In genomic region chr3:99468918-99469317, GRCh38 we compare ENCODE assay signal across 28 cellular contexts.
"Had no signal": no experiment of that assay in that cellular context is flagged by ENCODE, and none has a peak within 500 bp of the region (broad histone marks: within the 10 kb centered on the region; RNA-seq: fewer than 3 reads in every experiment).

No MANE protein-coding gene starts in this region.

- H3K4me1 Mint-ChIP-seq: activated naive CD8-positive, alpha-beta T cell treated with anti-CD3 and anti-CD28 coated beads, Interleukin-2, amount 10 ng/mL, durations not matched to agents 7 days and 5 days; stimulated activated effector memory CD8-positive, alpha-beta T cell treated with anti-CD3 and anti-CD28 coated beads, Interleukin-12 subunit alpha, Interleukin-12 subunit beta, amount 100 ng/mL, for 72 hours had no signal

- H3K4me3 ChIP-seq: coronary artery, dorsolateral prefrontal cortex, left lung, lung, mucosa of descending colon, skin epidermis, thoracic aorta had no signal

- H3K9me3 ChIP-seq: left lung, mucosa of descending colon, thoracic aorta had no signal

- H3K9me3 Mint-ChIP-seq: activated naive CD4-positive, alpha-beta T cell treated with anti-CD3 and anti-CD28 coated beads for 36 hours; activated naive CD8-positive, alpha-beta T cell treated with anti-CD3 and anti-CD28 coated beads, Interleukin-2, amount 10 ng/mL, durations not matched to agents 7 days and 5 days; activated T-helper 1 cell treated with anti-CD3 and anti-CD28 coated beads, Interleukin-12 subunit alpha, Interleukin-12 subunit beta, Interleukin-2, Interleukin-4 antibody, amounts not matched to agents 30 ng/mL and 10 ng/mL and 1 ng/mL, durations not matched to agents 14 hours and 24 hours and 36 hours; stimulated activated naive CD8-positive, alpha-beta T cell treated with anti-CD3 and anti-CD28 coated beads, Interleukin-15, Interleukin-2, amounts not matched to agents 100 ng/mL and 50 ng/mL, for 24 hours; T-helper 1 cell treated with Interleukin-12 subunit alpha and Interleukin-12 subunit beta and Interleukin-4 antibody, amounts not matched to agents 30 μg/mL and 1 μg/mL, for 36 hours had no signal

- ATAC-seq: left lung; mucosa of descending colon; natural killer cell treated with Interleukin-12 subunit alpha and Interleukin-12 subunit beta and Interleukin-15 and Interleukin-18, amount 100 ng/mL, for 72 hours; sciatic nerve; stimulated activated effector memory CD8-positive, alpha-beta T cell treated with anti-CD3 and anti-CD28 coated beads, Interleukin-12 subunit alpha, Interleukin-12 subunit beta, amount 100 ng/mL, for 72 hours had no signal

- H3K27ac Mint-ChIP-seq: activated naive CD4-positive, alpha-beta T cell treated with anti-CD3 and anti-CD28 coated beads for 36 hours; activated naive CD8-positive, alpha-beta T cell treated with anti-CD3 and anti-CD28 coated beads, Interleukin-2, amount 10 ng/mL, durations not matched to agents 7 days and 5 days; activated T-helper 1 cell treated with anti-CD3 and anti-CD28 coated beads, Interleukin-12 subunit alpha, Interleukin-12 subunit beta, Interleukin-2, Interleukin-4 antibody, amounts not matched to agents 30 ng/mL and 10 ng/mL and 1 ng/mL, durations not matched to agents 14 hours and 24 hours and 36 hours; natural killer cell treated with Interleukin-12 subunit alpha and Interleukin-12 subunit beta and Interleukin-15 and Interleukin-18, amount 100 ng/mL, for 72 hours; stimulated activated effector memory CD8-positive, alpha-beta T cell treated with anti-CD3 and anti-CD28 coated beads, Interleukin-12 subunit alpha, Interleukin-12 subunit beta, amount 100 ng/mL, for 72 hours; stimulated activated naive CD8-positive, alpha-beta T cell treated with anti-CD3 and anti-CD28 coated beads, Interleukin-15, Interleukin-2, amounts not matched to agents 100 ng/mL and 50 ng/mL, for 24 hours; T-helper 1 cell treated with Interleukin-12 subunit alpha and Interleukin-12 subunit beta and Interleukin-4 antibody, amounts not matched to agents 30 μg/mL and 1 μg/mL, for 36 hours had no signal

- H3K4me1 ChIP-seq: left lung had no signal

- H3K36me3 ChIP-seq: left lung, thoracic aorta had no signal

- H3K27me3 Mint-ChIP-seq: activated naive CD8-positive, alpha-beta T cell treated with anti-CD3 and anti-CD28 coated beads, Interleukin-2, amount 10 ng/mL, durations not matched to agents 7 days and 5 days; natural killer cell treated with Interleukin-12 subunit alpha and Interleukin-12 subunit beta and Interleukin-15 and Interleukin-18, amount 100 ng/mL, for 72 hours had no signal

- DNase-seq: activated CD4-positive, alpha-beta T cell treated with anti-CD3 and anti-CD28 coated beads for 4 hours; activated CD4-positive, alpha-beta T cell treated with anti-CD3 and anti-CD28 coated beads, Interleukin-2, amount 50 U/mL, for 4 hours; activated CD8-positive, alpha-beta memory T cell treated with anti-CD3 and anti-CD28 coated beads for 24 hours; activated effector memory CD4-positive, alpha-beta T cell treated with anti-CD3 and anti-CD28 coated beads, Interleukin-2, amount 50 U/mL, for 16 hours; activated naive CD4-positive, alpha-beta T cell treated with anti-CD3 and anti-CD28 coated beads for 36 hours; activated naive CD8-positive, alpha-beta T cell treated with anti-CD3 and anti-CD28 coated beads, Interleukin-2, amount 10 ng/mL, durations not matched to agents 7 days and 5 days; amniotic stem cell; cerebellar nuclear complex; dorsolateral prefrontal cortex; effector memory CD4-positive, alpha-beta T cell; head of caudate nucleus; left lung; mucosa of descending colon; stimulated activated CD4-positive, alpha-beta T cell treated with anti-CD3 and anti-CD28 coated beads, Interleukin-12 subunit alpha, Interleukin-12 subunit beta, amount 100 ng/mL, for 4 hours; stimulated activated CD4-positive, alpha-beta T cell treated with anti-CD3 and anti-CD28 coated beads, Interleukin-4, amount 100 ng/mL, for 24 hours; T-helper 9 cell; trophoblast cell had no signal

- H3K27me3 ChIP-seq: dorsolateral prefrontal cortex, left lung had no signal

- H3K27ac ChIP-seq: coronary artery, dorsolateral prefrontal cortex, left lung, skin epidermis, thoracic aorta, VCaP had no signal

- H3K4me3 Mint-ChIP-seq: activated naive CD4-positive, alpha-beta T cell treated with anti-CD3 and anti-CD28 coated beads for 36 hours; activated naive CD8-positive, alpha-beta T cell treated with anti-CD3 and anti-CD28 coated beads, Interleukin-2, amount 10 ng/mL, durations not matched to agents 7 days and 5 days; activated T-helper 1 cell treated with anti-CD3 and anti-CD28 coated beads, Interleukin-12 subunit alpha, Interleukin-12 subunit beta, Interleukin-2, Interleukin-4 antibody, amounts not matched to agents 30 ng/mL and 10 ng/mL and 1 ng/mL, durations not matched to agents 14 hours and 24 hours and 36 hours; natural killer cell treated with Interleukin-12 subunit alpha and Interleukin-12 subunit beta and Interleukin-15 and Interleukin-18, amount 100 ng/mL, for 72 hours; stimulated activated effector memory CD8-positive, alpha-beta T cell treated with anti-CD3 and anti-CD28 coated beads, Interleukin-12 subunit alpha, Interleukin-12 subunit beta, amount 100 ng/mL, for 72 hours; stimulated activated naive CD8-positive, alpha-beta T cell treated with anti-CD3 and anti-CD28 coated beads, Interleukin-15, Interleukin-2, amounts not matched to agents 100 ng/mL and 50 ng/mL, for 24 hours; T-helper 1 cell treated with Interleukin-12 subunit alpha and Interleukin-12 subunit beta and Interleukin-4 antibody, amounts not matched to agents 30 μg/mL and 1 μg/mL, for 36 hours had no signal

- H3K36me3 Mint-ChIP-seq: activated naive CD8-positive, alpha-beta T cell treated with anti-CD3 and anti-CD28 coated beads, Interleukin-2, amount 10 ng/mL, durations not matched to agents 7 days and 5 days; natural killer cell treated with Interleukin-12 subunit alpha and Interleukin-12 subunit beta and Interleukin-15 and Interleukin-18, amount 100 ng/mL, for 72 hours; stimulated activated effector memory CD8-positive, alpha-beta T cell treated with anti-CD3 and anti-CD28 coated beads, Interleukin-12 subunit alpha, Interleukin-12 subunit beta, amount 100 ng/mL, for 72 hours had no signal
